ENCODE assay signal across 37 cellular contexts in the genomic region with DNA sequence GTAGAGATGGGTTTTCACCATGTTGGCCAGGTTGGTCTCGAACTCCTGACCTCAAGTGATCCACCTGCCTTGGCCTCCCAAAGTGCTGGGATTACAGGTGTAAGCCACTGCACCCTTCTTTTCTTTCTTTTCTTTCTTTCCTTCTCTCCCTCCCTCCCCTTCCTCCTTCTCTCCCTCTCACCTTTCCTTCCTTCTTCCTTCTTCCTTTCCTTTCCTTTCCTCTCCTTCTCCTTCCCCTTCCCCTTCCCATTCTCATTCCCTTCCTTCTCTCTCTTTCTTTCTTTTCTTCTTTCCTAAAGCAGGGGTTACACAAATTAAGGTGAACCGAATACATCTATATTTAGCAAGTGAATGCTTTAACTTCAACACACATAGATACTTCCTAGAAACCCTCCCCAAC. TPM values are rescaled to one million over a fixed set of nuclear protein-coding genes. Genes with fewer than 3 reads are reported as not detected.
DNase-seq lines count a peak whose midpoint lies in the region; ATAC-seq, FAIRE-seq and TF ChIP-seq lines count a peak whose summit lies in the region.
"Had no signal": no experiment of that assay in that cellular context is flagged by ENCODE, and none has a peak within 500 bp of the region (broad histone marks: within the 10 kb centered on the region; RNA-seq: fewer than 3 reads in every experiment).

No MANE protein-coding gene starts in this region.

- 9% methylated on average over 2 of the region's 2 CpGs for WGBS in K562 (ENCODE audit: insufficient coverage, low coverage, missing lambda C conversion rate)
- 93% methylated on average over 2 of the region's 2 CpGs; no CpG with 5 or more reads in 1 of the 2 experiments for WGBS in H1 (ENCODE audit: extremely low coverage in 1 of 2, insufficient coverage in 1 of 2, insufficient read length in 1 of 2, insufficient replicate concordance in 2 of 2, low coverage in 1 of 2, low lambda C conversion rate in 2 of 2, missing lambda C conversion rate in 1 of 2), 2 experiments
- 84 to 86% methylated on average over 2 of the region's 2 CpGs for WGBS in tibial nerve, 2 donors

- H3K4me2 ChIP-seq in K562 (ENCODE audit: insufficient read depth, low read length) (no peak overlapping the region), H1 (ENCODE audit: insufficient read depth in 1 of 2, low read depth in 2 of 2, low read length in 2 of 2) (no peak overlapping the region)
- H3K4me2 ChIP-seq: A549; BLaER1; BLaER1 treated with 17β-estradiol and CSF1 and Interleukin-3, amounts not matched to agents 10 nM and 100 nM had no signal

- no peaks in the 10 kb centered on the region for H3K79me1 ChIP-seq in H1 (ENCODE audit: low read depth, low read length)

- H3K4me1 Mint-ChIP-seq in nephron progenitor cell: peaks cover 35% of the 10 kb centered on the region

- no TSS peak for BruUV-seq in K562 (replicated peaks; lab: Mats Ljungman, UMichigan)

- no peak overlapping the region for H2BK15ac ChIP-seq in H1 (ENCODE audit: low read length)

- DNase-seq in K562 (ENCODE audit: extremely low read depth in 1 of 4, low spot score in 3 of 4) (no peak), H1 (ENCODE audit: low read depth in 1 of 2, low spot score in 2 of 2) (no peak), nephron progenitor cell (no peak), GM19240 (ENCODE audit: insufficient read length, low spot score) (no peak), mucosa of gallbladder (ENCODE audit: low spot score) (no peak), tibial nerve (ENCODE audit: low spot score in 2 of 2) (no peak), substantia nigra (lab: John Stamatoyannopoulos, UW) (no peak)
- DNase-seq: 8988T; ACHN; AML-193; BE2C; C1 segment of cervical spinal cord; Caco-2; Calu3; CD4-positive, alpha-beta memory T cell; CD4-positive, alpha-beta T cell; CD4-positive, CD25-positive, alpha-beta regulatory T cell; CD8-positive, alpha-beta memory T cell; CD8-positive, alpha-beta T cell; COR-L47; DMS 273 treated with DMSO at 0.1 percent for 48 hours; DMS153; DMS53; DMS79; DMS79 treated with DMSO at 0.1 percent for 48 hours; DND-41; EL had no signal

- H3K4ac ChIP-seq in H1 (replicated peaks; ENCODE audit: insufficient read length, low read depth, low read length): no peak overlapping the region

- no peak overlapping the region for H3K4me3 Mint-ChIP-seq in nephron progenitor cell
- H3K4me3 Mint-ChIP-seq: B cell; CD14-positive monocyte; CD4-positive, alpha-beta memory T cell; CD4-positive, alpha-beta T cell; CD4-positive, CD25-positive, alpha-beta regulatory T cell; CD8-positive, alpha-beta memory T cell; CD8-positive, alpha-beta T cell had no signal

- in situ Hi-C loops in K562 (cut with MboI): no loop called here

- intact Hi-C loops in K562 (cut with micrococcal nuclease): loop anchor here (10.0 kb wide), 1 partner anchor 101 kb away; no protein-coding TSS in a partner anchor

- no peak overlapping the region for H3K23ac ChIP-seq in H1 (ENCODE audit: insufficient read length)

- H3K27ac ChIP-seq in HEK293 (ENCODE audit: extremely low read depth, low read depth, low read length) (no peak overlapping the region), K562 (ENCODE audit: extremely low read depth, low read depth, low read length) (no peak overlapping the region), H1 (ENCODE audit: low read depth, low read length) (no peak overlapping the region), tibial nerve (no peak overlapping the region), substantia nigra (ENCODE audit: low read depth, low read length, poor library complexity, severe bottlenecking) (no peak overlapping the region)
- H3K27ac ChIP-seq: 22Rv1; A549; BLaER1; BLaER1 treated with 17β-estradiol and CSF1 and Interleukin-3, amounts not matched to agents 10 nM and 100 nM; C4-2B had no signal

- H3K4me3 ChIP-seq in HEK293 (ENCODE audit: low read depth, low read length) (no peak overlapping the region), K562 (no peak overlapping the region), H1 (ENCODE audit: extremely low read depth in 1 of 4, insufficient read depth in 2 of 4, low read depth in 3 of 4, low read length in 4 of 4) (no peak overlapping the region), tibial nerve (no peak overlapping the region)
- H3K4me3 ChIP-seq: A549; BLaER1; BLaER1 treated with 17β-estradiol and CSF1 and Interleukin-3, amounts not matched to agents 10 nM and 100 nM had no signal

- no peak overlapping the region for H2BK12ac ChIP-seq in H1 (ENCODE audit: low read depth, low read length)

- no peak overlapping the region for H3K18ac ChIP-seq in H1 (ENCODE audit: extremely low read depth, low read length)

- no peak for TF ChIP-seq RAD21 in K562 (CRISPR knock-in tag; conservative IDR thresholded peaks at IDR 0.05 in 1 of 2, IDR thresholded peaks at IDR 0.05 in 1 of 2)
- TF ChIP-seq RAD21 in H1 (IDR thresholded peaks at IDR 0.05 in 1 of 2, conservative IDR thresholded peaks at IDR 0.05 in 1 of 2; ENCODE audit: low read depth in 2 of 2, low read length in 2 of 2): no peak

- no peak overlapping the region for H2BK120ac ChIP-seq in H1 (replicated peaks; ENCODE audit: low read depth, low read length)

- H4K8ac ChIP-seq in H1 (ENCODE audit: extremely low read depth, insufficient read depth, low read length): no peak overlapping the region

- peak overlapping the region; percentile 60 for H3K56ac ChIP-seq in H1 (replicated peaks; ENCODE audit: insufficient read length, low read depth, low read length)

- H3K27me3 Mint-ChIP-seq in nephron progenitor cell (ENCODE audit: low read depth, poor library complexity): peaks cover 20% of the 10 kb centered on the region
- H3K27me3 Mint-ChIP-seq: B cell had no signal

- H3K27ac Mint-ChIP-seq in nephron progenitor cell: peak overlapping the region; percentile 46
- H3K27ac Mint-ChIP-seq: B cell; CD14-positive monocyte; CD4-positive, alpha-beta memory T cell; CD4-positive, alpha-beta T cell; CD4-positive, CD25-positive, alpha-beta regulatory T cell; CD8-positive, alpha-beta memory T cell; CD8-positive, alpha-beta T cell had no signal

- TF ChIP-seq EP300 in K562 (IDR thresholded peaks at IDR 0.05; ENCODE audit: low read length) (no peak), H1 (IDR thresholded peaks at IDR 0.05; ENCODE audit: borderline replicate concordance in 1 of 2, low read depth in 2 of 2, low read length in 2 of 2) (no peak), tibial nerve (IDR thresholded peaks at IDR 0.05) (no peak)

- no peak overlapping the region for H2AK5ac ChIP-seq in H1 (ENCODE audit: low read depth, low read length)

- H2BK5ac ChIP-seq in H1 (ENCODE audit: low read depth, low read length): no peak overlapping the region

- H3K9ac ChIP-seq in K562 (ENCODE audit: insufficient read depth in 1 of 2, low read depth in 2 of 2, low read length in 2 of 2) (no peak overlapping the region), H1 (replicated peaks in 1 of 4; ENCODE audit: extremely low read depth in 1 of 4, low read depth in 3 of 4, low read length in 3 of 4) (no peak overlapping the region)
- H3K9ac ChIP-seq: BLaER1; BLaER1 treated with 17β-estradiol and CSF1 and Interleukin-3, amounts not matched to agents 10 nM and 100 nM had no signal

- no peaks in the 10 kb centered on the region for H3K36me3 Mint-ChIP-seq in nephron progenitor cell (ENCODE audit: low read depth)
- H3K36me3 Mint-ChIP-seq: CD14-positive monocyte; CD4-positive, alpha-beta memory T cell; CD4-positive, CD25-positive, alpha-beta regulatory T cell; CD8-positive, alpha-beta memory T cell; CD8-positive, alpha-beta T cell had no signal

- no peak for TF ChIP-seq CTCF in HEK293 (tag by site-specific recombination; IDR thresholded peaks at IDR 0.05)
- no peak for TF ChIP-seq CTCF in K562 (IDR thresholded peaks at IDR 0.05 in 2 of 3, conservative IDR thresholded peaks at IDR 0.05 in 1 of 3; ENCODE audit: insufficient read depth in 2 of 3, low read depth in 1 of 3, low read length in 3 of 3)
- TF ChIP-seq CTCF in H1 (IDR thresholded peaks at IDR 0.05; ENCODE audit: control extremely low read depth in 1 of 3, insufficient read depth in 1 of 3, low read depth in 1 of 3, low read length in 3 of 3): no peak
- TF ChIP-seq CTCF in nephron progenitor cell (IDR thresholded peaks at IDR 0.05): no peak
- no peak for TF ChIP-seq CTCF in tibial nerve (IDR thresholded peaks at IDR 0.05)

- no peak overlapping the region for H2BK20ac ChIP-seq in H1 (ENCODE audit: low read length)

- no peak overlapping the region for H4K5ac ChIP-seq in H1 (ENCODE audit: insufficient read length, low read depth, low read length)

- no peaks in the 10 kb centered on the region for H3K9me3 Mint-ChIP-seq in nephron progenitor cell
- H3K9me3 Mint-ChIP-seq: CD4-positive, alpha-beta memory T cell; CD4-positive, alpha-beta T cell; CD4-positive, CD25-positive, alpha-beta regulatory T cell; CD8-positive, alpha-beta memory T cell; CD8-positive, alpha-beta T cell had no signal

- TF ChIP-seq POLR2A in K562 (conservative IDR thresholded peaks at IDR 0.05) (no peak), H1 (IDR thresholded peaks at IDR 0.05; ENCODE audit: control extremely low read depth in 1 of 2, low read depth in 2 of 2, low read length in 2 of 2) (no peak), tibial nerve (IDR thresholded peaks at IDR 0.05) (no peak)

- CTCF ChIA-PET in HEK293 (lab: Yijun Ruan, JAX) (interaction anchor here (1.2 to 1.5 kb wide), 2 partner anchors 10 to 112 kb away, joined by 3 to 4 read pairs; no protein-coding TSS in a partner anchor), K562 (lab: Yijun Ruan, JAX; ENCODE audit: low intra/inter-chr PET ratio) (no interaction called here), H1 (lab: Charles Lee; ENCODE audit: partially characterized antibody) (interaction anchor here (0.5 to 2.3 kb wide), 4 partner anchors 10 to 168 kb away, joined by 3 to 9 read pairs (median 4); no protein-coding TSS in a partner anchor)

- H3K9me1 ChIP-seq in K562 (ENCODE audit: control insufficient read depth, insufficient read depth, low read length): peaks cover 5% of the 10 kb centered on the region

- H4K20me1 ChIP-seq in K562 (replicated peaks; ENCODE audit: control insufficient read depth, insufficient read depth, low read length) (peaks cover 10% of the 10 kb centered on the region; the same call in 1 of the 2 replicates), H1 (replicated peaks in 1 of 2; ENCODE audit: control insufficient read depth in 1 of 2, insufficient read depth in 2 of 2, low read length in 2 of 2) (no peaks in the 10 kb centered on the region)
- H4K20me1 ChIP-seq: BLaER1; BLaER1 treated with 17β-estradiol and CSF1 and Interleukin-3, amounts not matched to agents 10 nM and 100 nM had no signal

- H3K14ac ChIP-seq in H1 (ENCODE audit: insufficient read length): no peak overlapping the region

- H3K9me3 ChIP-seq in HEK293 (ENCODE audit: control insufficient read depth, insufficient read depth, low read depth, low read length) (no peaks in the 10 kb centered on the region), K562 (replicated peaks; ENCODE audit: control insufficient read depth, insufficient read depth, low read depth, low read length) (no peaks in the 10 kb centered on the region), H1 (ENCODE audit: insufficient read depth in 2 of 2, low read depth in 1 of 2, low read length in 1 of 2) (no peaks in the 10 kb centered on the region), tibial nerve (no peaks in the 10 kb centered on the region)
- H3K9me3 ChIP-seq: A549; BE2C; BLaER1; BLaER1 treated with 17β-estradiol and CSF1 and Interleukin-3, amounts not matched to agents 10 nM and 100 nM; Caco-2 had no signal

- H3K4me1 ChIP-seq in HEK293 (ENCODE audit: control insufficient read depth, insufficient read depth, low read length): 0 out of 2 replicates have a peak, but pooled peaks cover 4% of the 10 kb centered on the region
- peaks cover 6 to 25% of the 10 kb centered on the region in 2 experiments for H3K4me1 ChIP-seq in K562 (replicated peaks in 1 of 2; ENCODE audit: control insufficient read depth in 2 of 2, insufficient read depth in 2 of 2, low read length in 2 of 2)
- H3K4me1 ChIP-seq in H1 (replicated peaks in 1 of 4; ENCODE audit: control insufficient read depth in 3 of 4, insufficient read depth in 4 of 4, low read length in 3 of 4): peaks cover 0 to 8% (median 1%) of the 10 kb centered on the region in 4 experiments; a peak in 3 of 7 replicates
- no peaks in the 10 kb centered on the region for H3K4me1 ChIP-seq in tibial nerve
- H3K4me1 ChIP-seq: BE2C, Caco-2 had no signal

- peaks cover 9 to 50% of the 10 kb centered on the region in 2 experiments; a peak in 4 of 5 replicates for H3K27me3 ChIP-seq in K562 (ENCODE audit: control insufficient read depth in 2 of 2, insufficient read depth in 2 of 2, low read length in 2 of 2)
- no peaks in the 10 kb centered on the region for H3K27me3 ChIP-seq in H1 (replicated peaks in 1 of 4; ENCODE audit: control insufficient read depth in 3 of 4, extremely low read depth in 1 of 4, insufficient read depth in 3 of 4, low read length in 3 of 4)
- H3K27me3 ChIP-seq in tibial nerve: peaks cover 0 to 12% of the 10 kb centered on the region in 2 donors
- H3K27me3 ChIP-seq: BE2C; BLaER1; BLaER1 treated with 17β-estradiol and CSF1 and Interleukin-3, amounts not matched to agents 10 nM and 100 nM had no signal

- H3K36me3 ChIP-seq in HEK293 (ENCODE audit: control insufficient read depth in 2 of 2, insufficient read depth in 1 of 2, low read length in 2 of 2): no peaks in the 10 kb centered on the region
- H3K36me3 ChIP-seq in K562 (ENCODE audit: control insufficient read depth, insufficient read depth, low read length): no peaks in the 10 kb centered on the region
- H3K36me3 ChIP-seq in H1 (ENCODE audit: control insufficient read depth in 2 of 4, insufficient read depth in 4 of 4, low read length in 3 of 4): no peaks in the 10 kb centered on the region
- no peaks in the 10 kb centered on the region for H3K36me3 ChIP-seq in tibial nerve
- H3K36me3 ChIP-seq: BE2C; BLaER1; BLaER1 treated with 17β-estradiol and CSF1 and Interleukin-3, amounts not matched to agents 10 nM and 100 nM had no signal

- no peaks in the 10 kb centered on the region for H3K79me2 ChIP-seq in K562 (ENCODE audit: control insufficient read depth, insufficient read depth, low read length)
- no peaks in the 10 kb centered on the region for H3K79me2 ChIP-seq in H1 (ENCODE audit: control insufficient read depth in 1 of 2, insufficient read depth in 2 of 2, low read length in 2 of 2)

- FAIRE-seq in K562 (lab: Jason Lieb, UNC) (no peak), H1 (lab: Jason Lieb, UNC) (no peak)
- FAIRE-seq: A204.1, A549, D721Med had no signal

- H2AFZ ChIP-seq in K562 (ENCODE audit: low read depth, low read length) (no peak overlapping the region), H1 (ENCODE audit: low read length) (no peak overlapping the region)

- ATAC-seq in K562: no peak
- ATAC-seq: A549; CD8-positive, alpha-beta T cell had no signal

- H4K91ac ChIP-seq in H1 (replicated peaks; ENCODE audit: insufficient read length, low read length): no peak overlapping the region

- POLR2A ChIA-PET in HEK293 (lab: Yijun Ruan, JAX) (interaction anchor here (0.6 kb wide), 1 partner anchor 500 kb away, joined by 4 read pairs; no protein-coding TSS in a partner anchor), K562 (lab: Yijun Ruan, JAX) (no interaction called here), H1 (lab: Charles Lee; ENCODE audit: partially characterized antibody) (no interaction called here)

- no peaks in the 10 kb centered on the region; the same call in 1 of the 2 replicates for H3K23me2 ChIP-seq in H1 (ENCODE audit: low read depth, low read length)

RNA-seq across cellular contexts. Expression of a gene that starts 58.0 kb away (rescaled TPM):
- total RNA-seq in K562 (2011; cell fraction: chromatin; rRNA removed; ENCODE audit: low replicate concordance): 23.1 and 114 TPM in 2 replicates
- 15.7 and 23.2 TPM in 2 replicates for total RNA-seq in K562 (2011; cell fraction: nucleolus; rRNA removed)
- total RNA-seq in K562 (2011; cell fraction: nucleoplasm; rRNA removed): 37.5 and 49.5 TPM in 2 replicates
- total RNA-seq in K562 (2014; rRNA removed) (50.9 and 61.3 TPM in 2 replicates), K562 (2014; rRNA removed; fragmentation: Illumina TruSeq; extraction: Trizol) (87.4 and 99.1 TPM in 2 replicates), K562 (2015; rRNA removed; fragmentation: Illumina TruSeq; extraction: Trizol) (79.8 and 83.2 TPM in 2 replicates), K562 (2021) (61.5 and 63.9 TPM in 2 replicates), mucosa of gallbladder (42.5 TPM), tibial nerve (10 to 100 TPM; 43.8 to 67.8 (median 59.1) TPM)
- polyA plus RNA-seq in K562 (2011; rRNA removed) (71.8 and 83.5 TPM in 2 replicates), K562 (2014; fragmentation: Illumina TruSeq; extraction: Trizol) (67.9 and 78.2 TPM in 2 replicates), K562 (2014; fragmentation: Nextera tagmentation; extraction: Ambion mirVana) (10 to 100 TPM; 16.9 to 19.8 TPM), K562 (2014; rRNA removed) (50.6 and 56.7 TPM in 2 replicates), H1 (2011; rRNA removed) (15.4 and 27.7 TPM in 2 replicates)
- 12.0 and 34.1 TPM in 2 replicates for polyA plus RNA-seq in K562 (2011; cell fraction: cytosol; rRNA removed)
- 44.6 and 76.9 TPM in 2 replicates for polyA plus RNA-seq in K562 (2011; cell fraction: nucleus; rRNA removed)
- 56.1 and 58.5 TPM in 2 replicates for polyA plus RNA-seq in K562 (2012)
- 190 and 200 TPM in 2 replicates for polyA minus RNA-seq in K562 (2011; rRNA and poly(A)+ RNA removed)
- polyA minus RNA-seq in K562 (2011; cell fraction: cytosol; rRNA and poly(A)+ RNA removed): 36.9 and 45.0 TPM in 2 replicates
- polyA minus RNA-seq in K562 (2011; cell fraction: nucleus; rRNA and poly(A)+ RNA removed): 52.9 and 97.6 TPM in 2 replicates
- total RNA-seq in H1 (2021; fragmentation: NEBNext Ultra II Directional; extraction: Animal tissue kit (Norgen Biotek cat#: 25700)): 59.3 and 64.3 TPM in 2 replicates
- polyA plus RNA-seq in H1 (2011; cell fraction: cytosol; rRNA removed): 43.2 TPM
- polyA plus RNA-seq in H1 (2011; cell fraction: nucleus; rRNA removed): 13.8 TPM
- 35.6 to 48.9 TPM (median 37.9 TPM) in 4 replicates for polyA plus RNA-seq in H1 (2012, experiment 1 of 2)
- polyA plus RNA-seq in H1 (2012, experiment 2 of 2): 11.4 TPM
- 46.8 TPM for polyA plus RNA-seq in H1 (2013, experiment 1 of 2)
- polyA plus RNA-seq in H1 (2013, experiment 2 of 2): 45.1 TPM
- polyA minus RNA-seq in H1 (2011; rRNA and poly(A)+ RNA removed): 46.6 and 74.6 TPM in 2 replicates
- 24.0 TPM for polyA minus RNA-seq in H1 (2011; cell fraction: cytosol; rRNA and poly(A)+ RNA removed)
- 83.1 TPM for polyA minus RNA-seq in H1 (2011; cell fraction: nucleus; rRNA and poly(A)+ RNA removed)
